In the genomic region with DNA sequence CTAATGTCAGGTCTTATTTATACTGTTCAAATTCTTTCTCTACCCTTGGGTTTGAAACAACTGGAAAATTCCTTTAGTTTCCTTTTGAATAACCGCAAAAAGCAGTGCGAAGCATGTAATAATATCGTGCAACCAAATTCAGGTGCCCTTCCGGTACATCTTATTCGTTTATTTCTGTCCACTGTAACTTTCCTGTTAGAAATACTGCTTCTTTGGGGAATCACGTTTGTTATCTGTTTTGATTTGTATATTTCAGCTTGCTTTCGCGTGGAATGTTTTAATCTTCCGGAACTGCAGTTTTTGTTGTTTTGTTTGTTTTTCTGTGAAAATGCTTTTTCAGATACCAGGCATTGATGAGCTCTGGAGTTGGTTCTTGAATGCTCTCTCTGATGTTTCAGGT, we compare ENCODE assay signal across 8 cellular contexts. TPM values are rescaled to one million over a fixed set of nuclear protein-coding genes. Genes with fewer than 3 reads are reported as not detected.
DNase-seq lines count a peak whose midpoint lies in the region; ATAC-seq, FAIRE-seq and TF ChIP-seq lines count a peak whose summit lies in the region.

No MANE protein-coding gene starts in this region.

- CTCF ChIA-PET in activated CD4-positive, alpha-beta T cell treated with anti-CD3 and anti-CD28 coated beads, Interleukin-2, amount 10 ng/mL, durations not matched to agents 7 days and 5 days (lab: Charles Lee): interaction anchor here (0.6 to 1.1 kb wide), 3 partner anchors 9 to 531 kb away, joined by 3 read pairs; no protein-coding TSS in a partner anchor

- WGBS in thyroid gland, 2 donors: 2 to 4% methylated on average over 9 of the region's 9 CpGs

- no peaks in the 10 kb centered on the region for H3K9me1 ChIP-seq in keratinocyte (ENCODE audit: control insufficient read depth, extremely low read depth, insufficient read depth, low read length)

- TF ChIP-seq POLR2A in thyroid gland (IDR thresholded peaks at IDR 0.05): no peak

- H3K27ac ChIP-seq in keratinocyte (ENCODE audit: control insufficient read depth, insufficient read depth, low read length) (peak overlapping the region; percentile 50), thyroid gland (no peak overlapping the region)

- peak overlapping the region; percentile 83 for H3K4me2 ChIP-seq in keratinocyte (ENCODE audit: control insufficient read depth, extremely low read depth, insufficient read depth, low read depth, low read length)

- dilution Hi-C loops in keratinocyte (cut with MboI; ENCODE audit: extremely low pct_ligation_motif_present, low sequenced_read_pairs): no loop called here

- peaks cover 21% of the 10 kb centered on the region for H3K4me1 Mint-ChIP-seq in activated CD4-positive, alpha-beta T cell treated with anti-CD3 and anti-CD28 coated beads, Interleukin-2, amount 10 ng/mL, durations not matched to agents 7 days and 5 days
- no peaks in the 10 kb centered on the region for H3K4me1 Mint-ChIP-seq in activated T-helper 17 cell treated with anti-CD3 and anti-CD28 coated beads, Interleukin-2, amount 50 U/mL, for 72 hours

- POLR2A ChIA-PET in activated CD4-positive, alpha-beta T cell treated with anti-CD3 and anti-CD28 coated beads, Interleukin-2, amount 10 ng/mL, durations not matched to agents 7 days and 5 days (lab: Charles Lee): no interaction called here

- H3K27me3 ChIP-seq in keratinocyte (ENCODE audit: control insufficient read depth, extremely low read depth, insufficient read depth, low read length): no peaks in the 10 kb centered on the region
- H3K27me3 ChIP-seq in thyroid gland: no peaks in the 10 kb centered on the region

- no peak for FAIRE-seq in keratinocyte (lab: Jason Lieb, UNC)

- no peak overlapping the region for H2AFZ ChIP-seq in keratinocyte (ENCODE audit: control insufficient read depth, low read length)

- TF ChIP-seq CTCF in keratinocyte (optimal IDR thresholded peaks at IDR 0.05 in 1 of 3, IDR thresholded peaks at IDR 0.05 in 1 of 3, conservative IDR thresholded peaks at IDR 0.05 in 1 of 3; ENCODE audit: extremely low read depth in 1 of 3, insufficient read depth in 2 of 3, low read length in 3 of 3): no peak
- no peak for TF ChIP-seq CTCF in thyroid gland (IDR thresholded peaks at IDR 0.05)

- peak overlapping the region; percentile 96 for H3K4me3 Mint-ChIP-seq in activated CD4-positive, alpha-beta T cell treated with anti-CD3 and anti-CD28 coated beads, Interleukin-2, amount 10 ng/mL, durations not matched to agents 7 days and 5 days
- peak overlapping the region; percentile 96 for H3K4me3 Mint-ChIP-seq in activated T-helper 17 cell treated with anti-CD3 and anti-CD28 coated beads, Interleukin-2, amount 50 U/mL, for 72 hours

- no peaks in the 10 kb centered on the region for H3K9me3 Mint-ChIP-seq in activated CD4-positive, alpha-beta T cell treated with anti-CD3 and anti-CD28 coated beads, Interleukin-2, amount 10 ng/mL, durations not matched to agents 7 days and 5 days
- H3K9me3 Mint-ChIP-seq in activated T-helper 17 cell treated with anti-CD3 and anti-CD28 coated beads, Interleukin-2, amount 50 U/mL, for 72 hours: no peaks in the 10 kb centered on the region

- H3K9me3 ChIP-seq in keratinocyte (ENCODE audit: control insufficient read depth, low read depth, low read length) (no peaks in the 10 kb centered on the region), thyroid gland (no peaks in the 10 kb centered on the region)

- H4K20me1 ChIP-seq in keratinocyte (ENCODE audit: control insufficient read depth, extremely low read depth, insufficient read depth, low read length): no peaks in the 10 kb centered on the region

- peak; percentile 7 for DNase-seq in activated CD4-positive, alpha-beta T cell treated with anti-CD3 and anti-CD28 coated beads, Interleukin-2, amount 10 ng/mL, durations not matched to agents 7 days and 5 days
- no peak for DNase-seq in activated CD4-positive, alpha-beta T cell treated with anti-CD3 and anti-CD28 coated beads for 4 hours
- DNase-seq in keratinocyte (ENCODE audit: low read depth, low spot score): no peak
- DNase-seq in thyroid gland: no peak

- H3K36me3 Mint-ChIP-seq in activated CD4-positive, alpha-beta T cell treated with anti-CD3 and anti-CD28 coated beads, Interleukin-2, amount 10 ng/mL, durations not matched to agents 7 days and 5 days (ENCODE audit: low read depth): peaks cover 5% of the 10 kb centered on the region
- peaks cover 35% of the 10 kb centered on the region for H3K36me3 Mint-ChIP-seq in activated T-helper 17 cell treated with anti-CD3 and anti-CD28 coated beads, Interleukin-2, amount 50 U/mL, for 72 hours (ENCODE audit: low read depth)

- intact Hi-C loops in thyroid gland (cut with DNase I): no loop called here

- H3K27ac Mint-ChIP-seq in activated CD4-positive, alpha-beta T cell treated with anti-CD3 and anti-CD28 coated beads, Interleukin-2, amount 10 ng/mL, durations not matched to agents 7 days and 5 days: peak overlapping the region; percentile 94
- peak overlapping the region; percentile 99 for H3K27ac Mint-ChIP-seq in activated T-helper 17 cell treated with anti-CD3 and anti-CD28 coated beads, Interleukin-2, amount 50 U/mL, for 72 hours

- peak overlapping the region; percentile 81 for H3K9ac ChIP-seq in keratinocyte (ENCODE audit: control insufficient read depth, extremely low read depth, insufficient read depth, low read length)

- H3K27me3 Mint-ChIP-seq in activated CD4-positive, alpha-beta T cell treated with anti-CD3 and anti-CD28 coated beads, Interleukin-2, amount 10 ng/mL, durations not matched to agents 7 days and 5 days: no peaks in the 10 kb centered on the region
- no peaks in the 10 kb centered on the region for H3K27me3 Mint-ChIP-seq in activated T-helper 17 cell treated with anti-CD3 and anti-CD28 coated beads, Interleukin-2, amount 50 U/mL, for 72 hours

- H3K79me2 ChIP-seq in keratinocyte (ENCODE audit: control insufficient read depth, insufficient read depth, low read length): peaks cover 34% of the 10 kb centered on the region

- H3K4me3 ChIP-seq in keratinocyte (ENCODE audit: control insufficient read depth in 2 of 3, extremely low read depth in 1 of 3, insufficient read depth in 2 of 3, low read depth in 1 of 3, low read length in 3 of 3): peak overlapping the region; percentile 71 to 87 (median 84)
- peak overlapping the region in 2 of 3 donors; percentile 47 to 57 for H3K4me3 ChIP-seq in thyroid gland (replicated peaks in 1 of 3)

- no peaks in the 10 kb centered on the region for H3K36me3 ChIP-seq in keratinocyte (ENCODE audit: control insufficient read depth in 2 of 2, extremely low read depth in 1 of 2, insufficient read depth in 2 of 2, low read length in 2 of 2)
- no peaks in the 10 kb centered on the region for H3K36me3 ChIP-seq in thyroid gland

- ATAC-seq in activated T-helper 17 cell treated with anti-CD3 and anti-CD28 coated beads, Interleukin-2, amount 50 U/mL, for 72 hours (replicated peaks): no peak
- ATAC-seq in GM21423 (IDR thresholded peaks at IDR 0.05; ENCODE audit: unreplicated experiment) (no peak), HG02885 (IDR thresholded peaks at IDR 0.05; ENCODE audit: poor library complexity, unreplicated experiment) (no peak)
- ATAC-seq in activated CD4-positive, CD25-positive, alpha-beta regulatory T cell treated with anti-CD3 and anti-CD28 coated beads, Interleukin-2, amount 50 U/mL, for 24 hours: no peak

- H3K4me1 ChIP-seq in keratinocyte (ENCODE audit: control insufficient read depth, extremely low read depth, insufficient read depth, low read length): peaks cover 6% of the 10 kb centered on the region
- peaks cover 4 to 13% of the 10 kb centered on the region in 2 donors for H3K4me1 ChIP-seq in thyroid gland

RNA-seq across cellular contexts. Expression of a gene that starts 1.2 kb away (rescaled TPM):
- total RNA-seq in activated CD4-positive, alpha-beta T cell treated with anti-CD3 and anti-CD28 coated beads, Interleukin-2, amount 10 ng/mL, durations not matched to agents 7 days and 5 days: 10 to 100 TPM; 35.1 to 43.0 TPM
- 10 to 100 TPM; 27.6 to 33.9 TPM for total RNA-seq in activated T-helper 17 cell treated with anti-CD3 and anti-CD28 coated beads, Interleukin-2, amount 50 U/mL, for 72 hours
- 9.9 to 23.2 TPM (median 13.6 TPM) in 3 replicates for polyA plus RNA-seq in keratinocyte
- polyA plus RNA-seq in keratinocyte (2011; ENCODE audit: low read depth): 14.6 TPM
- polyA plus RNA-seq in keratinocyte (2011; cell fraction: cytosol; rRNA removed): 8.4 and 17.4 TPM in 2 replicates
- polyA plus RNA-seq in keratinocyte (2011; cell fraction: nucleus; rRNA removed): 17.1 and 20.4 TPM in 2 replicates
- 9.6 and 17.2 TPM in 2 replicates for polyA plus RNA-seq in keratinocyte (2012; ENCODE audit: low replicate concordance)
- 4.3 to 28.7 TPM (median 9.6 TPM) in 3 replicates for polyA minus RNA-seq in keratinocyte
- 12.3 TPM for polyA minus RNA-seq in keratinocyte (2011; cell fraction: cytosol; rRNA and poly(A)+ RNA removed)
- 11.5 and 24.3 TPM in 2 replicates for polyA minus RNA-seq in keratinocyte (2011; cell fraction: nucleus; rRNA and poly(A)+ RNA removed)
- total RNA-seq in thyroid gland: 10 to 100 TPM; 19.6 to 31.8 (median 21.2) TPM
